In genomic region chr15:63461230-63461629, GRCh38 we compare ENCODE assay signal across 15 cellular contexts. TPM values are rescaled to one million over a fixed set of nuclear protein-coding genes. Genes with fewer than 3 reads are reported as not detected.
DNase-seq lines count a peak whose midpoint lies in the region; ATAC-seq and TF ChIP-seq lines count a peak whose summit lies in the region.
"Had no signal": no experiment of that assay in that cellular context is flagged by ENCODE, and none has a peak within 500 bp of the region (broad histone marks: within the 10 kb centered on the region; RNA-seq: fewer than 3 reads in every experiment).

No MANE protein-coding gene starts in this region.

- H3K36me3 Mint-ChIP-seq in CD4-positive, alpha-beta T cell (ENCODE audit: low read depth) = no peaks in the 10 kb centered on the region

- H3K4me3 Mint-ChIP-seq in CD4-positive, alpha-beta T cell = no peak overlapping the region
- H3K4me3 Mint-ChIP-seq: effector memory CD8-positive, alpha-beta T cell had no signal

- H3K4me3 ChIP-seq in cardiac muscle cell = no peak overlapping the region
- H3K4me3 ChIP-seq in mucosa of descending colon = no peak overlapping the region
- no peak overlapping the region for H3K4me3 ChIP-seq in aorta (ENCODE audit: low read length in 2 of 2)
- H3K4me3 ChIP-seq: thyroid gland had no signal

- no peaks in the 10 kb centered on the region for H3K27me3 ChIP-seq in cardiac muscle cell
- no peaks in the 10 kb centered on the region for H3K27me3 ChIP-seq in aorta (ENCODE audit: control insufficient read depth in 1 of 2, insufficient read depth in 2 of 2, low read length in 1 of 2)
- H3K27me3 ChIP-seq in CD4-positive, alpha-beta T cell (ENCODE audit: control insufficient read depth, insufficient read depth, low read length) = no peaks in the 10 kb centered on the region
- H3K27me3 ChIP-seq: thyroid gland had no signal

- H3K4me1 Mint-ChIP-seq in CD4-positive, alpha-beta T cell (ENCODE audit: low read depth) = peaks cover under 1% of the 10 kb centered on the region

- POLR2A ChIA-PET in CD4-positive, alpha-beta T cell (lab: Charles Lee) = no interaction called here

- H3K27ac ChIP-seq in cardiac muscle cell = no peak overlapping the region
- no peak overlapping the region for H3K27ac ChIP-seq in aorta (ENCODE audit: low read depth in 1 of 2, low read length in 2 of 2)
- no peak overlapping the region for H3K27ac ChIP-seq in CD4-positive, alpha-beta T cell (ENCODE audit: low read depth, low read length)
- H3K27ac ChIP-seq: thyroid gland had no signal

- TF ChIP-seq CTCF in cardiac muscle cell (IDR thresholded peaks at IDR 0.05; ENCODE audit: low read depth, low read length) (peak; percentile 28), mucosa of descending colon (IDR thresholded peaks at IDR 0.05) (no peak)
- no peak for TF ChIP-seq CTCF in CD4-positive, alpha-beta T cell (IDR thresholded peaks at IDR 0.05)

- no peaks in the 10 kb centered on the region for H3K27me3 Mint-ChIP-seq in CD4-positive, alpha-beta T cell

- intact Hi-C loops in cardiac septum (cut with DNase I) = no loop called here
- intact Hi-C loops in mucosa of descending colon (cut with DNase I, micrococcal nuclease) = no loop called here
- intact Hi-C loops in aorta (cut with DNase I) = no loop called here
- intact Hi-C loops in CD4-positive, alpha-beta T cell (cut with DNase I, micrococcal nuclease) = no loop called here

- H3K9me3 ChIP-seq in cardiac muscle cell (ENCODE audit: low read depth) = no peaks in the 10 kb centered on the region
- H3K9me3 ChIP-seq in mucosa of descending colon = no peaks in the 10 kb centered on the region
- no peaks in the 10 kb centered on the region for H3K9me3 ChIP-seq in aorta (ENCODE audit: control insufficient read depth, low read length)
- H3K9me3 ChIP-seq in CD4-positive, alpha-beta T cell (ENCODE audit: control insufficient read depth, low read length) = no peaks in the 10 kb centered on the region
- H3K9me3 ChIP-seq: thyroid gland had no signal

- H3K9me3 Mint-ChIP-seq in CD4-positive, alpha-beta T cell = no peaks in the 10 kb centered on the region
- H3K9me3 Mint-ChIP-seq: effector memory CD8-positive, alpha-beta T cell had no signal

- DNase-seq in cardiac muscle cell (ENCODE audit: low read depth in 1 of 2, low spot score in 1 of 2) = peak; percentile 31 to 51
- no peak for DNase-seq in cardiac septum (ENCODE audit: low spot score)
- DNase-seq in ecto neural progenitor cell (ENCODE audit: low spot score) = peak; percentile 67
- peak in 2 of 3 donors; percentile 34 to 44 for DNase-seq in mucosa of descending colon
- no peak for DNase-seq in aorta
- no peak for DNase-seq in erythroblast (lab: John Stamatoyannopoulos, UW)
- no peak for DNase-seq in CD4-positive, alpha-beta T cell
- no peak for DNase-seq in HK-2 (ENCODE audit: unreplicated experiment)
- DNase-seq: activated CD8-positive, alpha-beta memory T cell treated with anti-CD3 and anti-CD28 coated beads for 24 hours; activated naive CD4-positive, alpha-beta T cell treated with anti-CD3 and anti-CD28 coated beads, Interleukin-2, amount 50 U/mL, for 16 hours; DMS153; effector memory CD8-positive, alpha-beta T cell; NCI-H1092; NCI-H2227 treated with DMSO at 0.1 percent for 48 hours; thyroid gland had no signal

- H3K4me1 ChIP-seq in cardiac muscle cell (ENCODE audit: low read depth) (no peaks in the 10 kb centered on the region), mucosa of descending colon (ENCODE audit: low read depth) (peaks cover 42% of the 10 kb centered on the region), aorta (ENCODE audit: control insufficient read depth in 1 of 2, insufficient read depth in 2 of 2, low read length in 2 of 2) (no peaks in the 10 kb centered on the region)

- ATAC-seq in mucosa of descending colon (peak; percentile 3), aorta (ENCODE audit: low FRiP score) (peak; percentile 29)
- no peak for ATAC-seq in CD4-positive, alpha-beta T cell (ENCODE audit: poor library complexity)
- ATAC-seq: effector memory CD8-positive, alpha-beta T cell had no signal

- no peak overlapping the region for H3K27ac Mint-ChIP-seq in CD4-positive, alpha-beta T cell
- H3K27ac Mint-ChIP-seq: effector memory CD8-positive, alpha-beta T cell had no signal

- TF ChIP-seq POLR2A in erythroblast (IDR thresholded peaks at IDR 0.05; ENCODE audit: low read length) = no peak

- H3K36me3 ChIP-seq in cardiac muscle cell = no peaks in the 10 kb centered on the region
- H3K36me3 ChIP-seq in mucosa of descending colon (ENCODE audit: low read depth) = no peaks in the 10 kb centered on the region
- H3K36me3 ChIP-seq in aorta (ENCODE audit: control insufficient read depth in 1 of 2, insufficient read depth in 2 of 2, low read length in 1 of 2) = no peaks in the 10 kb centered on the region
- H3K36me3 ChIP-seq: thyroid gland had no signal

- WGBS in aorta, 2 donors = 60 to 65% methylated on average over 18 of the region's 18 CpGs

- CTCF ChIA-PET in CD4-positive, alpha-beta T cell (lab: Charles Lee) = no interaction called here

RNA-seq across cellular contexts. Expression of gene USP3, which starts 43.2 kb away (rescaled TPM):
- total RNA-seq in cardiac muscle cell = 23.8 and 26.0 TPM in 2 replicates
- 20.2 and 25.9 TPM in 2 replicates for polyA plus RNA-seq in cardiac muscle cell
- total RNA-seq in cardiac septum = 16.2 TPM
- 100 to 1,000 TPM in 1 of 3 donors, 10 to 100 TPM in 2; 65.6 to 101 (median 67.3) TPM for total RNA-seq in mucosa of descending colon
- 10 to 100 TPM; 46.9 to 60.0 TPM for total RNA-seq in aorta
- polyA plus RNA-seq in aorta = 10 to 100 TPM; 16.3 to 28.9 TPM
- total RNA-seq in CD4-positive, alpha-beta T cell = 100 to 1,000 TPM; 280 to 282 TPM

Comparison
In these comparisons a context has a peak if more than half of its experiments do, and no peak if none do; other contexts are left out.
1. DNase-seq: peak in cardiac muscle cell (2 of 2), ecto neural progenitor cell (single experiment) and mucosa of descending colon (2 of 3); none in cardiac septum (single experiment), aorta (0 of 2), erythroblast (0 of 2), CD4-positive, alpha-beta T cell (0 of 10) and HK-2 (single experiment).